8 cellular contexts compared by ENCODE assay signal in the genomic region with DNA sequence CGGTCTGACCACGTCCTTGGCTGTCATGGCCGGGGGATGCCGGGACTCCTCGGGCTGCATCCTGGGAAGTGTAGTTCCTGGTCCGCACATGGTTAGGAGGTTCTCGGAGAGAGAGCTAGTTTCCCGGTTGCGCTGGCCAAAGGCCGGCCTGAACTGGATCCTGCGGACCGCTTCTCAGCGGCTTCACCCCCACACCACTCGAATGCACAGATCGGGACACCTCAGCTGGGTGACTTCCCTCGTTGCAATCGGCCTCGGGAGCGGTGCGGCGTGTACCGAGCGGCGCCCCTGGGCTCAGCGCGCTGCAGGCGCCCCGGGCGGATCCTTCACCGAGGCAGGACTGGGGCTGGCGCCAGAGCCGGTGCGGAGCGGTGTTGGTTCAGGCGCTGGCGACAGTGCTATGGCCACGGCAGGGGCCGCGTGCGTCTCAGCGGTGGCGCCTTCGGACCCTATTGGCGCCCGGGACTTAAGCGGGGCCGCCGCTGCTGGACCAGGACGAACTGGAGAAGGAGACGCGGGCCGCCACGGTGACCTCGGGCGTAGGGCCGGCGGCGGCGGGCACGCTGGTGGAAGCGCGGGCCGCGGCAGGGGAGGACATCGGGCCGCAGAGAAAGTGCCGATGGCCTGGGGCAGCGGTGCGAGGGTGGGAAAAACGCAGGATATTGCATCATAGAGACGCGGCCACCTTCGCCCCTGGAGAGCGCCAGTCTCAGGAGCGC. TPM values are rescaled to one million over a fixed set of nuclear protein-coding genes. Genes with fewer than 3 reads are reported as not detected.
DNase-seq lines count a peak whose midpoint lies in the region; ATAC-seq and TF ChIP-seq lines count a peak whose summit lies in the region.

No MANE protein-coding gene starts in this region.

- no peaks in the 10 kb centered on the region for H3F3A ChIP-seq in SU-DHL-6 (ENCODE audit: insufficient read depth)

- H3K4me1 ChIP-seq in uterus, result peaks cover 0 to 6% of the 10 kb centered on the region in 2 donors

- H3K27me3 ChIP-seq in SU-DHL-6 (ENCODE audit: low read length), result no peaks in the 10 kb centered on the region
- H3K27me3 ChIP-seq in uterus, result no peaks in the 10 kb centered on the region

- peak overlapping the region; percentile 63 for H2AFZ ChIP-seq in SU-DHL-6 (ENCODE audit: low read depth, low read length, severe bottlenecking)

- H3K4me2 ChIP-seq in SU-DHL-6 (ENCODE audit: low read depth, low read length, poor library complexity, severe bottlenecking), result peak overlapping the region; percentile 57

- intact Hi-C loops in left ventricle myocardium superior (cut with micrococcal nuclease), result no loop called here
- intact Hi-C loops in posterior cingulate gyrus (cut with DNase I), result no loop called here
- intact Hi-C loops in uterus (cut with DNase I; ENCODE audit: low total_unique reads), result no loop called here

- H3K9me3 ChIP-seq in SU-DHL-6 (ENCODE audit: insufficient read depth, low read length), result no peaks in the 10 kb centered on the region
- no peaks in the 10 kb centered on the region for H3K9me3 ChIP-seq in uterus

- no peaks in the 10 kb centered on the region for H3K36me3 ChIP-seq in SU-DHL-6 (ENCODE audit: low read length)
- no peaks in the 10 kb centered on the region for H3K36me3 ChIP-seq in uterus

- peak in 1 of 2 donors; percentile 38 for TF ChIP-seq POLR2A in uterus (IDR thresholded peaks at IDR 0.05)

- H3K27ac ChIP-seq in SU-DHL-6 (ENCODE audit: low read depth, low read length) (peak overlapping the region; percentile 49), uterus (peak overlapping the region; percentile 60 to 67)

- no peak for TF ChIP-seq CTCF in SU-DHL-6 (IDR thresholded peaks at IDR 0.05; ENCODE audit: insufficient read depth, low read length, poor library complexity, severe bottlenecking)
- TF ChIP-seq CTCF in uterus (IDR thresholded peaks at IDR 0.05), result no peak

- DNase-seq in CD1c-positive myeloid dendritic cell (ENCODE audit: extremely low spot score) (peak; percentile 71), LHCN-M2 (ENCODE audit: low read depth) (peak; percentile 87), anterior cingulate cortex (lab: John Stamatoyannopoulos, UW) (peak; percentile 31 to 89 (median 77)), left ventricle myocardium superior (peak; percentile 89), posterior cingulate gyrus (peak; percentile 78 to 98 (median 88)), uterus (peak; percentile 79 to 80)

- H3K4me3 ChIP-seq in SU-DHL-6 (ENCODE audit: insufficient read depth, low read length, poor library complexity, severe bottlenecking) (peak overlapping the region; percentile 69), uterus (peak overlapping the region; percentile 58 to 61)

- ATAC-seq in GM19452 (IDR thresholded peaks at IDR 0.05; ENCODE audit: unreplicated experiment) (peak; percentile 63), left ventricle myocardium superior (peak; percentile 88)

- H4K20me1 ChIP-seq in SU-DHL-6 (ENCODE audit: low read depth, low read length), result no peaks in the 10 kb centered on the region

- H3K9ac ChIP-seq in SU-DHL-6 (ENCODE audit: low read length), result peak overlapping the region; percentile 79

- no peaks in the 10 kb centered on the region for H3K9me2 ChIP-seq in SU-DHL-6 (replicated peaks; ENCODE audit: insufficient read depth, low read length)

- no peaks in the 10 kb centered on the region for H3K79me2 ChIP-seq in SU-DHL-6 (ENCODE audit: insufficient read depth, low read length)

RNA-seq across cellular contexts. Expression of a gene that starts 11.5 kb away (rescaled TPM):
- total RNA-seq in LHCN-M2 (2014; rRNA removed) (20.8 and 21.0 TPM in 2 replicates), left ventricle myocardium superior (19.2 TPM), uterus (10 to 100 TPM in 2 of 4 donors, 1 to 10 TPM in 2; 5.4 to 25.5 (median 10.7) TPM)
- 14.1 TPM for polyA plus RNA-seq in LHCN-M2 (2012)

RNA-seq across cellular contexts. Expression of a gene that starts 13.4 kb away (rescaled TPM):
- total RNA-seq in LHCN-M2 (2014; rRNA removed) (102 and 105 TPM in 2 replicates), left ventricle myocardium superior (49.3 TPM), uterus (100 to 1,000 TPM in 2 of 4 donors, 10 to 100 TPM in 2; 20.5 to 130 (median 86.0) TPM)
- polyA plus RNA-seq in LHCN-M2 (2012), result 68.0 TPM

RNA-seq across cellular contexts. Expression of a gene that starts 13.7 kb away (rescaled TPM):
- 4.0 and 5.1 TPM in 2 replicates for total RNA-seq in LHCN-M2 (2014; rRNA removed)
- polyA plus RNA-seq in LHCN-M2 (2012), result 4.9 TPM
- total RNA-seq in left ventricle myocardium superior, result 1.1 TPM
- 1 to 10 TPM in 2 of 4 donors, not detected in 2; 4.1 to 9.1 TPM for total RNA-seq in uterus

RNA-seq across cellular contexts. Expression of a gene that starts 27.3 kb away (rescaled TPM):
- total RNA-seq in LHCN-M2 (2014; rRNA removed) (39.8 and 42.3 TPM in 2 replicates), left ventricle myocardium superior (16.7 TPM), uterus (10 to 100 TPM; 13.5 to 44.7 (median 25.8) TPM)
- polyA plus RNA-seq in LHCN-M2 (2012), result 27.4 TPM

Comparison
In these comparisons a context has a peak if more than half of its experiments do, and no peak if none do; other contexts are left out.
1. Peak in every context shown above with its lines: DNase-seq, ATAC-seq, H3K4me3 ChIP-seq and H3K27ac ChIP-seq.